ENCODE assay signal across 8 cellular contexts in genomic region chr11:125062931-125063428, GRCh38.
DNase-seq lines count a peak whose midpoint lies in the region; ATAC-seq lines count a peak whose summit lies in the region.

SLC37A2 (plus strand) TSS chr11:125063305; CDS start chr11:125063368, 63 bp downstream.

- no peaks in the 10 kb centered on the region for H3K27me3 ChIP-seq in layer of hippocampus (ENCODE audit: control insufficient read depth, insufficient read depth, low read length)

- peak within 1 kb of the TSS; percentile 84 for H3K27ac Mint-ChIP-seq in central memory CD8-positive, alpha-beta T cell (ENCODE audit: low read depth)

- H3K9me3 Mint-ChIP-seq in central memory CD8-positive, alpha-beta T cell, result no peaks in the 10 kb centered on the region

- ATAC-seq in GM19467 (IDR thresholded peaks at IDR 0.05; ENCODE audit: unreplicated experiment), result peak; percentile 91
- ATAC-seq in HG03521 (IDR thresholded peaks at IDR 0.05; ENCODE audit: unreplicated experiment), result peak; percentile 93
- peak; percentile 86 for ATAC-seq in central memory CD8-positive, alpha-beta T cell (replicated peaks; ENCODE audit: extremely low read depth, poor library complexity, severe bottlenecking)

- H3K36me3 Mint-ChIP-seq in central memory CD8-positive, alpha-beta T cell (ENCODE audit: insufficient read depth), result no peaks in the 10 kb centered on the region

- H3K4me3 Mint-ChIP-seq in central memory CD8-positive, alpha-beta T cell, result peak within 1 kb of the TSS; percentile 88

- DNase-seq in DMS79 treated with DMSO at 0.1 percent for 48 hours (lab: John Stamatoyannopoulos, UW), result peak; percentile 26
- peak; percentile 73 for DNase-seq in SW480 (ENCODE audit: low spot score)
- DNase-seq in central memory CD8-positive, alpha-beta T cell (ENCODE audit: low spot score in 2 of 2), result no peak
- peak; percentile 20 to 34 (median 31) for DNase-seq in stimulated activated CD4-positive, alpha-beta T cell treated with anti-CD3 and anti-CD28 coated beads, Interleukin-12 subunit alpha, Interleukin-12 subunit beta, amount 100 ng/mL, for 48 hours (ENCODE audit: low read depth in 2 of 3, low spot score in 1 of 3)
- DNase-seq in NCI-H1694 (lab: John Stamatoyannopoulos, UW), result no peak

- peaks cover 11% of the 10 kb centered on the region for H3K27me3 Mint-ChIP-seq in central memory CD8-positive, alpha-beta T cell

- H3K27ac ChIP-seq in layer of hippocampus (ENCODE audit: low read depth, low read length), result peak within 1 kb of the TSS; percentile 69

- H3K4me1 Mint-ChIP-seq in central memory CD8-positive, alpha-beta T cell, result peaks cover 7% of the 10 kb centered on the region

Comparison
In these comparisons a context has a peak if more than half of its experiments do, and no peak if none do; other contexts are left out.
1. DNase-seq: peak in DMS79 treated with DMSO at 0.1 percent for 48 hours (single experiment), SW480 (single experiment) and stimulated activated CD4-positive, alpha-beta T cell treated with anti-CD3 and anti-CD28 coated beads, Interleukin-12 subunit alpha, Interleukin-12 subunit beta, amount 100 ng/mL, for 48 hours (3 of 3); none in central memory CD8-positive, alpha-beta T cell (0 of 2) and NCI-H1694 (single experiment).
2. Peak in every context shown above with its lines, with median percentiles within 50 percentile points of each other: ATAC-seq.